Comparison of ENCODE assay signal across 15 cellular contexts in genomic region chr15:68554716-68555347, GRCh38. TPM values are rescaled to one million over a fixed set of nuclear protein-coding genes. Genes with fewer than 3 reads are reported as not detected.
"Had no signal": no experiment of that assay in that cellular context is flagged by ENCODE, and none has a peak within 500 bp of the region (broad histone marks: within the 10 kb centered on the region; RNA-seq: fewer than 3 reads in every experiment).

No MANE protein-coding gene starts in this region.

- H3K4me3 ChIP-seq: adrenal gland, body of pancreas, breast epithelium, Peyer's patch had no signal

- H3K9me3 Mint-ChIP-seq: activated CD4-positive, alpha-beta memory T cell treated with anti-CD3 and anti-CD28 coated beads, Interleukin-2, amount 10 ng/mL, durations not matched to agents 7 days and 5 days; activated naive CD4-positive, alpha-beta T cell treated with anti-CD3 and anti-CD28 coated beads, Interleukin-2, amount 50 U/mL, for 72 hours; activated T-cell treated with anti-CD3 and anti-CD28 coated beads, Interleukin-2, amount 50 U/mL, for 24 hours; activated T-helper 2 cell treated with anti-CD3 and anti-CD28 coated beads, Interferon-gamma antibody, Interleukin-2, Interleukin-4, amounts not matched to agents 10 μg/mL and 5 μg/mL and 100 μg/mL, durations not matched to agents 14 hours and 24 hours and 36 hours; T-cell; WTC11 had no signal

- FAIRE-seq: astrocyte had no signal

- H3K4me1 ChIP-seq: breast epithelium had no signal

- ATAC-seq: body of pancreas, T-cell, T-helper 17 cell had no signal

- H3K27ac ChIP-seq: adrenal gland, body of pancreas, breast epithelium, Peyer's patch had no signal

- H3K36me3 Mint-ChIP-seq: activated naive CD4-positive, alpha-beta T cell treated with anti-CD3 and anti-CD28 coated beads, Interleukin-2, amount 50 U/mL, for 72 hours; T-cell; WTC11 had no signal

- H3K9me3 ChIP-seq: adrenal gland, body of pancreas, breast epithelium, Peyer's patch had no signal

- DNase-seq: activated gamma-delta T cell, SIG-M5 had no signal

- H3K36me3 ChIP-seq: adrenal gland, breast epithelium, Peyer's patch had no signal

- H3K27ac Mint-ChIP-seq: activated CD4-positive, alpha-beta memory T cell treated with anti-CD3 and anti-CD28 coated beads, Interleukin-2, amount 10 ng/mL, durations not matched to agents 7 days and 5 days; activated naive CD4-positive, alpha-beta T cell treated with anti-CD3 and anti-CD28 coated beads, Interleukin-2, amount 50 U/mL, for 72 hours; activated T-cell treated with anti-CD3 and anti-CD28 coated beads, Interleukin-2, amount 50 U/mL, for 24 hours; activated T-helper 2 cell treated with anti-CD3 and anti-CD28 coated beads, Interferon-gamma antibody, Interleukin-2, Interleukin-4, amounts not matched to agents 10 μg/mL and 5 μg/mL and 100 μg/mL, durations not matched to agents 14 hours and 24 hours and 36 hours; T-cell; T-helper 17 cell; WTC11 had no signal

- H3K4me3 Mint-ChIP-seq: activated CD4-positive, alpha-beta memory T cell treated with anti-CD3 and anti-CD28 coated beads, Interleukin-2, amount 10 ng/mL, durations not matched to agents 7 days and 5 days; activated T-cell treated with anti-CD3 and anti-CD28 coated beads, Interleukin-2, amount 50 U/mL, for 24 hours; T-cell; T-helper 17 cell; WTC11 had no signal

RNA-seq across cellular contexts. Expression of gene CORO2B, which starts 24.0 kb away (rescaled TPM):
- total RNA-seq: activated CD4-positive, alpha-beta memory T cell treated with anti-CD3 and anti-CD28 coated beads, Interleukin-2, amount 10 ng/mL, durations not matched to agents 7 days and 5 days; NCI-H460; T-helper 17 cell had no signal
